ENCODE assay signal across 9 cellular contexts in genomic region chr5:157994271-157994691, GRCh38.
DNase-seq lines count a peak whose midpoint lies in the region; ATAC-seq and TF ChIP-seq lines count a peak whose summit lies in the region.
"Had no signal": no experiment of that assay in that cellular context is flagged by ENCODE, and none has a peak within 500 bp of the region (broad histone marks: within the 10 kb centered on the region; RNA-seq: fewer than 3 reads in every experiment).

No MANE protein-coding gene starts in this region.

- no peaks in the 10 kb centered on the region; the same call in 1 of the 2 replicates for H3K27me3 ChIP-seq in Panc1 (ENCODE audit: control insufficient read depth, insufficient read depth, low read length)
- no peaks in the 10 kb centered on the region for H3K27me3 ChIP-seq in sigmoid colon
- H3K27me3 ChIP-seq: ovary had no signal

- H3K27ac ChIP-seq in Panc1 (ENCODE audit: low read length) (no peak overlapping the region), sigmoid colon (peak overlapping the region in 3 of 4 donors; percentile 8 to 45 (median 37))
- H3K27ac ChIP-seq: ovary had no signal

- in situ Hi-C loops in Panc1 (cut with HindIII; ENCODE audit: low pct_unique_long_range_greater_than_20kb, low sequenced_read_pairs): no loop called here

- TF ChIP-seq POLR2A in sigmoid colon (IDR thresholded peaks at IDR 0.05): no peak

- H3K9me3 ChIP-seq in Panc1 (ENCODE audit: control insufficient read depth, insufficient read depth, low read depth, low read length): no peaks in the 10 kb centered on the region
- no peaks in the 10 kb centered on the region for H3K9me3 ChIP-seq in sigmoid colon
- H3K9me3 ChIP-seq: ovary had no signal

- TF ChIP-seq CTCF in Panc1 (IDR thresholded peaks at IDR 0.05) (no peak), sigmoid colon (IDR thresholded peaks at IDR 0.05) (no peak)

- peaks cover 51% of the 10 kb centered on the region for H3K27me3 Mint-ChIP-seq in activated CD4-positive, alpha-beta memory T cell treated with anti-CD3 and anti-CD28 coated beads, Interleukin-2, amount 10 ng/mL, durations not matched to agents 7 days and 5 days
- peaks cover 30% of the 10 kb centered on the region for H3K27me3 Mint-ChIP-seq in activated CD4-positive, alpha-beta memory T cell treated with anti-CD3 and anti-CD28 coated beads for 36 hours
- H3K27me3 Mint-ChIP-seq in central memory CD8-positive, alpha-beta T cell: peaks cover 68% of the 10 kb centered on the region

- peak overlapping the region; percentile 49 for H3K4me3 Mint-ChIP-seq in activated CD4-positive, alpha-beta memory T cell treated with anti-CD3 and anti-CD28 coated beads, Interleukin-2, amount 10 ng/mL, durations not matched to agents 7 days and 5 days
- no peak overlapping the region for H3K4me3 Mint-ChIP-seq in activated CD4-positive, alpha-beta memory T cell treated with anti-CD3 and anti-CD28 coated beads for 36 hours
- H3K4me3 Mint-ChIP-seq in central memory CD8-positive, alpha-beta T cell: peak overlapping the region; percentile 40

- no TSS peak for BruUV-seq in Panc1 (replicated peaks; lab: Mats Ljungman, UMichigan)

- no peaks in the 10 kb centered on the region for H3K36me3 Mint-ChIP-seq in activated CD4-positive, alpha-beta memory T cell treated with anti-CD3 and anti-CD28 coated beads, Interleukin-2, amount 10 ng/mL, durations not matched to agents 7 days and 5 days (ENCODE audit: low read depth)
- H3K36me3 Mint-ChIP-seq in activated CD4-positive, alpha-beta memory T cell treated with anti-CD3 and anti-CD28 coated beads for 36 hours: no peaks in the 10 kb centered on the region
- peaks cover 4% of the 10 kb centered on the region for H3K36me3 Mint-ChIP-seq in central memory CD8-positive, alpha-beta T cell (ENCODE audit: insufficient read depth)

- peak overlapping the region in 1 of 2 experiments; percentile 44; a peak in 2 of 4 replicates for H3K4me3 ChIP-seq in Panc1 (ENCODE audit: low read depth in 2 of 2, low read length in 2 of 2)
- no peak overlapping the region for H3K4me3 ChIP-seq in sigmoid colon
- H3K4me3 ChIP-seq: ovary had no signal

- WGBS in sigmoid colon, 2 donors: 43 to 69% methylated on average over 6 of the region's 6 CpGs

- peaks cover 20% of the 10 kb centered on the region for H3K4me1 Mint-ChIP-seq in activated CD4-positive, alpha-beta memory T cell treated with anti-CD3 and anti-CD28 coated beads, Interleukin-2, amount 10 ng/mL, durations not matched to agents 7 days and 5 days
- H3K4me1 Mint-ChIP-seq in activated CD4-positive, alpha-beta memory T cell treated with anti-CD3 and anti-CD28 coated beads for 36 hours (ENCODE audit: low read depth): peaks cover 12% of the 10 kb centered on the region
- peaks cover 19% of the 10 kb centered on the region for H3K4me1 Mint-ChIP-seq in central memory CD8-positive, alpha-beta T cell

- H3K36me3 ChIP-seq in Panc1 (ENCODE audit: control insufficient read depth, insufficient read depth, low read length) (no peaks in the 10 kb centered on the region), sigmoid colon (no peaks in the 10 kb centered on the region)
- H3K36me3 ChIP-seq: ovary had no signal

- ATAC-seq in Panc1 (0 out of 2 replicates have a peak, but pooled peaks have one; percentile 28), HG03565 (IDR thresholded peaks at IDR 0.05; ENCODE audit: unreplicated experiment) (no peak), GM19463 (IDR thresholded peaks at IDR 0.05; ENCODE audit: unreplicated experiment) (no peak)
- ATAC-seq in central memory CD8-positive, alpha-beta T cell (replicated peaks; ENCODE audit: extremely low read depth, poor library complexity, severe bottlenecking): peak; percentile 97

- CTCF ChIA-PET in activated CD4-positive, alpha-beta memory T cell treated with anti-CD3 and anti-CD28 coated beads, Interleukin-2, amount 10 ng/mL, durations not matched to agents 7 days and 5 days (lab: Charles Lee): interaction anchor here (0.6 to 2.4 kb wide), 15 partner anchors 13 to 232 kb away, joined by 3 to 22 read pairs (median 4); partner anchors contain the start of gene CLINT1
- CTCF ChIA-PET in activated CD4-positive, alpha-beta memory T cell treated with anti-CD3 and anti-CD28 coated beads for 36 hours (lab: Charles Lee): interaction anchor here (0.6 to 2.9 kb wide), 29 partner anchors 8 to 240 kb away, joined by 3 to 31 read pairs (median 4); partner anchors contain the start of gene CLINT1
- CTCF ChIA-PET in Panc1 (lab: Charles Lee): interaction anchor here (0.9 kb wide), 1 partner anchor 23 kb away, joined by 3 read pairs; no protein-coding TSS in a partner anchor

- peak; percentile 42 for DNase-seq in activated CD4-positive, alpha-beta memory T cell treated with anti-CD3 and anti-CD28 coated beads, Interleukin-2, amount 10 ng/mL, durations not matched to agents 7 days and 5 days
- DNase-seq in activated CD4-positive, alpha-beta memory T cell treated with anti-CD3 and anti-CD28 coated beads for 36 hours: no peak
- DNase-seq in Panc1 (ENCODE audit: low read depth, low spot score) (no peak), sigmoid colon (no peak)
- DNase-seq in central memory CD8-positive, alpha-beta T cell (ENCODE audit: low spot score in 2 of 2): peak in 1 of 2 donors; percentile 44
- DNase-seq in stimulated activated CD4-positive, alpha-beta T cell treated with anti-CD3 and anti-CD28 coated beads, Interleukin-4, amount 100 ng/mL, for 24 hours: no peak

- intact Hi-C loops in activated CD4-positive, alpha-beta memory T cell treated with anti-CD3 and anti-CD28 coated beads for 36 hours (cut with micrococcal nuclease): loop anchor here (2.0 kb wide), 1 partner anchor 45 kb away; no protein-coding TSS in a partner anchor
- intact Hi-C loops in Panc1 (cut with micrococcal nuclease; ENCODE audit: unreplicated experiment): loop anchor here (2.0 to 10.0 kb wide), 2 partner anchors 173 to 229 kb away; no protein-coding TSS in a partner anchor
- intact Hi-C loops in sigmoid colon (cut with DNase I): loop anchor here (2.0 kb wide), 3 partner anchors 45 to 177 kb away; no protein-coding TSS in a partner anchor

- no peaks in the 10 kb centered on the region for H3K9me3 Mint-ChIP-seq in activated CD4-positive, alpha-beta memory T cell treated with anti-CD3 and anti-CD28 coated beads, Interleukin-2, amount 10 ng/mL, durations not matched to agents 7 days and 5 days
- H3K9me3 Mint-ChIP-seq in activated CD4-positive, alpha-beta memory T cell treated with anti-CD3 and anti-CD28 coated beads for 36 hours: no peaks in the 10 kb centered on the region
- no peaks in the 10 kb centered on the region for H3K9me3 Mint-ChIP-seq in central memory CD8-positive, alpha-beta T cell

- no peak for TF ChIP-seq EP300 in sigmoid colon (IDR thresholded peaks at IDR 0.05)

- POLR2A ChIA-PET in activated CD4-positive, alpha-beta memory T cell treated with anti-CD3 and anti-CD28 coated beads, Interleukin-2, amount 10 ng/mL, durations not matched to agents 7 days and 5 days (lab: Charles Lee): interaction anchor here (1.0 to 1.3 kb wide), 2 partner anchors 35 to 441 kb away, joined by 3 to 4 read pairs; no protein-coding TSS in a partner anchor
- POLR2A ChIA-PET in activated CD4-positive, alpha-beta memory T cell treated with anti-CD3 and anti-CD28 coated beads for 36 hours (lab: Charles Lee): no interaction called here
- POLR2A ChIA-PET in Panc1 (lab: Charles Lee): no interaction called here

- H3K4me1 ChIP-seq in Panc1 (ENCODE audit: control insufficient read depth, insufficient read depth, low read length) (no peaks in the 10 kb centered on the region), sigmoid colon (peaks cover 0 to 9% (median 5%) of the 10 kb centered on the region in 4 donors)

- H3K27ac Mint-ChIP-seq in activated CD4-positive, alpha-beta memory T cell treated with anti-CD3 and anti-CD28 coated beads, Interleukin-2, amount 10 ng/mL, durations not matched to agents 7 days and 5 days: peak overlapping the region; percentile 13
- H3K27ac Mint-ChIP-seq in activated CD4-positive, alpha-beta memory T cell treated with anti-CD3 and anti-CD28 coated beads for 36 hours: no peak overlapping the region
- no peak overlapping the region for H3K27ac Mint-ChIP-seq in central memory CD8-positive, alpha-beta T cell (ENCODE audit: low read depth)

Comparison
In these comparisons a context has a peak if more than half of its experiments do, and no peak if none do; other contexts are left out.
1. ATAC-seq: peak in Panc1 (single experiment) and central memory CD8-positive, alpha-beta T cell (single experiment); none in HG03565 (single experiment) and GM19463 (single experiment).